ENCODE assay signal across 18 cellular contexts in genomic region chr9:86286278-86286677, GRCh38. TPM values are rescaled to one million over a fixed set of nuclear protein-coding genes. Genes with fewer than 3 reads are reported as not detected.
DNase-seq lines count a peak whose midpoint lies in the region; ATAC-seq and TF ChIP-seq lines count a peak whose summit lies in the region.
"Had no signal": no experiment of that assay in that cellular context is flagged by ENCODE, and none has a peak within 500 bp of the region (broad histone marks: within the 10 kb centered on the region; RNA-seq: fewer than 3 reads in every experiment).

No MANE protein-coding gene starts in this region.

- H3K36me3 Mint-ChIP-seq in activated T-cell treated with anti-CD3 and anti-CD28 coated beads, Interleukin-2, amount 50 U/mL, for 72 hours (ENCODE audit: insufficient read depth in 2 of 2), result peaks cover 0 to 5% of the 10 kb centered on the region in 2 donors
- H3K36me3 Mint-ChIP-seq in T-cell, result peaks cover 2% of the 10 kb centered on the region
- peaks cover 4% of the 10 kb centered on the region for H3K36me3 Mint-ChIP-seq in endodermal cell (ENCODE audit: low read depth)
- peaks cover 78% of the 10 kb centered on the region for H3K36me3 Mint-ChIP-seq in stimulated activated effector memory CD8-positive, alpha-beta T cell treated with anti-CD3 and anti-CD28 coated beads, Interleukin-12 subunit alpha, Interleukin-12 subunit beta, amount 100 ng/mL, for 72 hours

- no peak overlapping the region for H3K4me3 Mint-ChIP-seq in activated T-cell treated with anti-CD3 and anti-CD28 coated beads, Interleukin-2, amount 50 U/mL, for 72 hours
- no peak overlapping the region for H3K4me3 Mint-ChIP-seq in T-cell
- H3K4me3 Mint-ChIP-seq in endodermal cell, result no peak overlapping the region
- H3K4me3 Mint-ChIP-seq in stimulated activated effector memory CD8-positive, alpha-beta T cell treated with anti-CD3 and anti-CD28 coated beads, Interleukin-12 subunit alpha, Interleukin-12 subunit beta, amount 100 ng/mL, for 72 hours, result no peak overlapping the region
- H3K4me3 Mint-ChIP-seq: activated T-helper 17 cell treated with anti-CD3 and anti-CD28 coated beads, Interleukin-2, amount 50 U/mL, for 72 hours had no signal

- H3K27ac Mint-ChIP-seq in activated T-cell treated with anti-CD3 and anti-CD28 coated beads, Interleukin-2, amount 50 U/mL, for 72 hours, result peak overlapping the region; percentile 24
- H3K27ac Mint-ChIP-seq in T-cell (peak overlapping the region; percentile 30 to 46), endodermal cell (peak overlapping the region; percentile 84)
- H3K27ac Mint-ChIP-seq in stimulated activated effector memory CD8-positive, alpha-beta T cell treated with anti-CD3 and anti-CD28 coated beads, Interleukin-12 subunit alpha, Interleukin-12 subunit beta, amount 100 ng/mL, for 72 hours, result peak overlapping the region; percentile 82
- H3K27ac Mint-ChIP-seq: activated T-helper 17 cell treated with anti-CD3 and anti-CD28 coated beads, Interleukin-2, amount 50 U/mL, for 72 hours had no signal

- no peak for DNase-seq in activated T-cell treated with anti-CD3 and anti-CD28 coated beads, Interleukin-2, amount 50 U/mL, for 72 hours
- no peak for DNase-seq in activated T-cell treated with anti-CD3 and anti-CD28 coated beads, Interleukin-2, amount 50 U/mL, for 48 hours
- no peak for DNase-seq in T-cell
- DNase-seq in endodermal cell, result no peak
- DNase-seq in stimulated activated effector memory CD8-positive, alpha-beta T cell treated with anti-CD3 and anti-CD28 coated beads, Interleukin-12 subunit alpha, Interleukin-12 subunit beta, amount 100 ng/mL, for 72 hours (ENCODE audit: low spot score in 2 of 2), result no peak
- no peak for DNase-seq in heart right ventricle
- DNase-seq in DMS53 (lab: John Stamatoyannopoulos, UW), result no peak
- DNase-seq in T-helper 2 cell, result no peak
- DNase-seq: lower lobe of right lung, MG63, NCI-H1417 treated with DMSO at 0.1 percent for 48 hours, NCI-H2171, SHP77 treated with DMSO at 0.1 percent for 48 hours had no signal

- no peaks in the 10 kb centered on the region for H3K9me3 Mint-ChIP-seq in activated T-cell treated with anti-CD3 and anti-CD28 coated beads, Interleukin-2, amount 50 U/mL, for 72 hours
- no peaks in the 10 kb centered on the region for H3K9me3 Mint-ChIP-seq in T-cell
- no peaks in the 10 kb centered on the region for H3K9me3 Mint-ChIP-seq in endodermal cell
- H3K9me3 Mint-ChIP-seq in stimulated activated effector memory CD8-positive, alpha-beta T cell treated with anti-CD3 and anti-CD28 coated beads, Interleukin-12 subunit alpha, Interleukin-12 subunit beta, amount 100 ng/mL, for 72 hours, result no peaks in the 10 kb centered on the region
- H3K9me3 Mint-ChIP-seq: activated T-helper 17 cell treated with anti-CD3 and anti-CD28 coated beads, Interleukin-2, amount 50 U/mL, for 72 hours had no signal

- CTCF ChIA-PET in T-cell (lab: Charles Lee), result no interaction called here

- no peak overlapping the region for H3K4me3 ChIP-seq in endodermal cell (ENCODE audit: low read length)
- H3K4me3 ChIP-seq in heart right ventricle, result no peak overlapping the region
- H3K4me3 ChIP-seq: A549; BLaER1 treated with 17β-estradiol and CSF1 and Interleukin-3, amounts not matched to agents 10 nM and 100 nM; lower lobe of right lung; MG63 had no signal

- WGBS in endodermal cell (ENCODE audit: insufficient coverage in 1 of 2, insufficient read length in 1 of 2), 2 experiments, result 50 to 66% methylated on average over 3 of the region's 3 CpGs
- 49 to 69% methylated on average over 3 of the region's 3 CpGs for WGBS in heart right ventricle, 2 donors

- no peak overlapping the region for H3K9ac ChIP-seq in endodermal cell (ENCODE audit: extremely low read depth, low read length, poor library complexity, severe bottlenecking)
- H3K9ac ChIP-seq: BLaER1 treated with 17β-estradiol and CSF1 and Interleukin-3, amounts not matched to agents 10 nM and 100 nM had no signal

- POLR2A ChIA-PET in T-cell (lab: Charles Lee), result no interaction called here

- intact Hi-C loops in heart right ventricle (cut with DNase I), result no loop called here

- no peaks in the 10 kb centered on the region for H3K9me3 ChIP-seq in endodermal cell (ENCODE audit: control insufficient read depth, low read length)
- no peaks in the 10 kb centered on the region for H3K9me3 ChIP-seq in heart right ventricle
- H3K9me3 ChIP-seq: A549; BLaER1 treated with 17β-estradiol and CSF1 and Interleukin-3, amounts not matched to agents 10 nM and 100 nM; lower lobe of right lung; MG63 had no signal

- ATAC-seq in activated T-cell treated with anti-CD3 and anti-CD28 coated beads, Interleukin-2, amount 50 U/mL, for 72 hours (replicated peaks in 1 of 2), result no peak
- no peak for ATAC-seq in T-cell (replicated peaks in 1 of 4)
- ATAC-seq in stimulated activated effector memory CD8-positive, alpha-beta T cell treated with anti-CD3 and anti-CD28 coated beads, Interleukin-12 subunit alpha, Interleukin-12 subunit beta, amount 100 ng/mL, for 72 hours, result no peak
- no peak for ATAC-seq in heart right ventricle
- ATAC-seq: activated T-helper 17 cell treated with anti-CD3 and anti-CD28 coated beads, Interleukin-2, amount 50 U/mL, for 72 hours; lower lobe of right lung had no signal

- H3K27me3 Mint-ChIP-seq in activated T-cell treated with anti-CD3 and anti-CD28 coated beads, Interleukin-2, amount 50 U/mL, for 72 hours (ENCODE audit: low read depth), result no peaks in the 10 kb centered on the region
- no peaks in the 10 kb centered on the region for H3K27me3 Mint-ChIP-seq in T-cell
- H3K27me3 Mint-ChIP-seq in endodermal cell (ENCODE audit: insufficient read depth), result peaks cover 8% of the 10 kb centered on the region
- H3K27me3 Mint-ChIP-seq: activated T-helper 17 cell treated with anti-CD3 and anti-CD28 coated beads, Interleukin-2, amount 50 U/mL, for 72 hours had no signal

- TF ChIP-seq CTCF in endodermal cell (conservative IDR thresholded peaks at IDR 0.05) (no peak), heart right ventricle (IDR thresholded peaks at IDR 0.05) (no peak)

- H3K36me3 ChIP-seq in endodermal cell (ENCODE audit: control insufficient read depth, insufficient read depth, low read length) (peaks cover 15% of the 10 kb centered on the region), heart right ventricle (peaks cover 0 to 57% (median 0%) of the 10 kb centered on the region in 9 donors)

- H3K27me3 ChIP-seq in endodermal cell (ENCODE audit: control insufficient read depth, insufficient read depth, low read length, poor library complexity, severe bottlenecking) (no peaks in the 10 kb centered on the region), heart right ventricle (no peaks in the 10 kb centered on the region)
- H3K27me3 ChIP-seq: BLaER1 treated with 17β-estradiol and CSF1 and Interleukin-3, amounts not matched to agents 10 nM and 100 nM; MG63 had no signal

- H3K4me1 ChIP-seq in endodermal cell (ENCODE audit: control insufficient read depth, insufficient read depth, low read length) (peaks cover 4% of the 10 kb centered on the region), heart right ventricle (peaks cover 0 to 15% (median 6%) of the 10 kb centered on the region in 9 donors)

- H3K4me1 Mint-ChIP-seq in activated T-cell treated with anti-CD3 and anti-CD28 coated beads, Interleukin-2, amount 50 U/mL, for 72 hours (ENCODE audit: low read depth), result peaks cover 24% of the 10 kb centered on the region
- H3K4me1 Mint-ChIP-seq in T-cell (peaks cover 12 to 18% (median 13%) of the 10 kb centered on the region in 3 donors), endodermal cell (peaks cover 11% of the 10 kb centered on the region)
- peaks cover 13% of the 10 kb centered on the region for H3K4me1 Mint-ChIP-seq in stimulated activated effector memory CD8-positive, alpha-beta T cell treated with anti-CD3 and anti-CD28 coated beads, Interleukin-12 subunit alpha, Interleukin-12 subunit beta, amount 100 ng/mL, for 72 hours

- H3K27ac ChIP-seq in endodermal cell (ENCODE audit: low read depth, low read length) (peak overlapping the region; percentile 67), heart right ventricle (no peak overlapping the region)
- H3K27ac ChIP-seq: A549, HL-60, lower lobe of right lung had no signal

RNA-seq across cellular contexts. Expression of gene ISCA1, which starts 3.9 kb away (rescaled TPM):
- total RNA-seq in activated T-cell treated with anti-CD3 and anti-CD28 coated beads, Interleukin-2, amount 50 U/mL, for 72 hours, result 10 to 100 TPM; 21.7 to 24.1 TPM
- total RNA-seq in T-cell, result 10 to 100 TPM; 30.9 to 69.9 (median 34.5) TPM
- total RNA-seq in endodermal cell, result 10 to 100 TPM; 29.6 to 33.7 TPM
- 40.6 TPM for polyA plus RNA-seq in endodermal cell (2013, experiment 1 of 2)
- 35.8 TPM for polyA plus RNA-seq in endodermal cell (2013, experiment 2 of 2)
- 10 to 100 TPM; 50.7 to 86.1 (median 71.7) TPM for total RNA-seq in heart right ventricle
- polyA plus RNA-seq in heart right ventricle, result 10 to 100 TPM; 27.1 to 42.0 TPM

RNA-seq across cellular contexts. Expression of gene C9orf153, which starts 26.8 kb away (rescaled TPM):
- under 1 TPM in 1 of 2 donors, not detected in 1; 0.21 TPM for total RNA-seq in activated T-cell treated with anti-CD3 and anti-CD28 coated beads, Interleukin-2, amount 50 U/mL, for 72 hours
- total RNA-seq in T-cell, result under 1 TPM in 4 of 5 donors, not detected in 1; 0.38 to 0.90 (median 0.55) TPM
- total RNA-seq in endodermal cell, result under 1 TPM; 0.37 to 0.51 TPM
- polyA plus RNA-seq in endodermal cell (2013, experiment 1 of 2), result 0.14 TPM
- not detected for polyA plus RNA-seq in endodermal cell (2013, experiment 2 of 2)
- under 1 TPM in 8 of 10 donors, not detected in 2; 0.14 to 0.72 (median 0.34) TPM for total RNA-seq in heart right ventricle
- under 1 TPM; 0.06 to 0.44 TPM for polyA plus RNA-seq in heart right ventricle
- total RNA-seq: IMR-90 had no signal
- polyA plus RNA-seq: IMR-90 had no signal

Comparison
In these comparisons a context has a peak if more than half of its experiments do, and no peak if none do; other contexts are left out.
1. H3K27ac Mint-ChIP-seq: peak in every context shown above with its lines; median percentile 84 in endodermal cell; 82 in stimulated activated effector memory CD8-positive, alpha-beta T cell treated with anti-CD3 and anti-CD28 coated beads, Interleukin-12 subunit alpha, Interleukin-12 subunit beta, amount 100 ng/mL, for 72 hours; 38 in T-cell; 24 in activated T-cell treated with anti-CD3 and anti-CD28 coated beads, Interleukin-2, amount 50 U/mL, for 72 hours.